23 cellular contexts compared by ENCODE assay signal in the genomic region with DNA sequence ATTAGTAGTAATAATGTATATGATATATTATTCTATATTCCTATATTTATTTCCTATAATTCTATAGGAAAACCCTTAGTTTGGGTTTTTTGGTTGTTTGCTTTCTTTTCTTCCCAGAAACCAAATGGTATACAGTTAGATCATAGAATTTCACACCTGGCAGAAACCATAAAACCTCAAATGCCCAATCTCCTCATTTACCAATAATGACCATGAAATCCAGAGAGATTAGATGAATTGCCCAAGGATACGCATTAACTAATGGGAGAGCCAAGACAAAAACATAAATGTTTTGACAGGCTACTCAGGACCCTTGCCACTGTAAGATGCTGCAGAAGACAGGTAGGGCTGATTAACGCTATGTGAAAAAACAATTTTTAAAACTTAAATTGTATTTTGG.
"Had no signal": no experiment of that assay in that cellular context is flagged by ENCODE, and none has a peak within 500 bp of the region (broad histone marks: within the 10 kb centered on the region; RNA-seq: fewer than 3 reads in every experiment).

No MANE protein-coding gene starts in this region.

- H3K9me3 ChIP-seq: MG63, SJSA1 had no signal

- DNase-seq: KBM-7, MG63, NCI-H1092 treated with DMSO at 0.1 percent for 48 hours, NCI-H1436, NCI-H187, NCI-H2029, NCI-H2081 treated with DMSO at 0.1 percent for 48 hours, NCI-H2171, NCI-H226, NCI-H446, NCI-H510A, NCI-H524 treated with DMSO at 0.1 percent for 48 hours, NCI-H69, NCI-H774, SHP77 treated with DMSO at 0.1 percent for 48 hours, SW 1271, T-cell had no signal

- H3K27me3 ChIP-seq: MG63, SJSA1 had no signal

- H3K27ac ChIP-seq: HL-60, RWPE1, SJSA1, SK-N-MC had no signal

- H3K4me3 ChIP-seq: MG63, SJSA1, SK-N-MC had no signal

- H3K36me3 ChIP-seq: MG63, SJSA1 had no signal

- ATAC-seq: Panc1, Right ventricle myocardium inferior, T-cell had no signal
